Comparison of ENCODE assay signal across 16 cellular contexts in the genomic region with DNA sequence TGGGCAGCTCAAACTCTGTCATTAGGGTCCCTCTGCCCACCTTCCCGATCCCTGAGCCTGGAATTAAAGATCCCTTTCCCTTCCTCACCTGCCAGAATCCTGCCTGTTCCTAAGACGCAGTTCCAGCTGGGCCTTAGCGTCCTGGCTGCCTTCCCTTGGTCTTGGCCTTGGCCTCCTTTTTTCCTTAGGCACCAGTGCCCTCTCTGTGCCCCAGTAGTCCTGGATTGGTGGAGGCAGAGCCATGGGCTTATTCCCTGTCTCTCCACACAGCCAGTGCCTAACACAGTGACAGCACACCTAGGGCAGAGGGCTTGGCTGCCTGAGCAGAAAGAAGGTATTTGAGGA. TPM values are rescaled to one million over a fixed set of nuclear protein-coding genes. Genes with fewer than 3 reads are reported as not detected.
"Had no signal": no experiment of that assay in that cellular context is flagged by ENCODE, and none has a peak within 500 bp of the region (broad histone marks: within the 10 kb centered on the region; RNA-seq: fewer than 3 reads in every experiment).

No MANE protein-coding gene starts in this region.

- H3K36me3 Mint-ChIP-seq: activated naive CD8-positive, alpha-beta T cell had no signal

- H3K36me3 ChIP-seq: cardiac muscle cell, left ventricle myocardium inferior, transverse colon had no signal

- DNase-seq: activated CD4-positive, alpha-beta T cell treated with anti-CD3 and anti-CD28 coated beads for 36 hours; activated CD4-positive, alpha-beta T cell treated with anti-CD3 and anti-CD28 coated beads, Interleukin-2, amount 50 U/mL, for 48 hours; activated gamma-delta T cell; effector memory CD8-positive, alpha-beta T cell; kidney glomerular epithelial cell; left ventricle myocardium inferior; mammary epithelial cell; midbrain; SW 1271; transverse colon had no signal

- H3K9me3 Mint-ChIP-seq: effector memory CD8-positive, alpha-beta T cell; stimulated activated naive CD8-positive, alpha-beta T cell treated with anti-CD3 and anti-CD28 coated beads, Interleukin-15, Interleukin-2, amounts not matched to agents 100 ng/mL and 50 ng/mL, for 24 hours; T-helper 2 cell treated with Interferon-gamma antibody and Interleukin-4, amounts not matched to agents 5 μg/mL and 100 μg/mL, for 36 hours had no signal

- H3K9me3 ChIP-seq: left ventricle myocardium inferior, transverse colon had no signal

- H3K4me3 ChIP-seq: cardiac muscle cell, left ventricle myocardium inferior, transverse colon had no signal

- ATAC-seq: activated CD4-positive, alpha-beta T cell treated with anti-CD3 and anti-CD28 coated beads for 36 hours; effector memory CD8-positive, alpha-beta T cell had no signal

- H3K4me3 Mint-ChIP-seq: activated CD4-positive, alpha-beta T cell treated with anti-CD3 and anti-CD28 coated beads for 36 hours; stimulated activated naive CD8-positive, alpha-beta T cell treated with anti-CD3 and anti-CD28 coated beads, Interleukin-15, Interleukin-2, amounts not matched to agents 100 ng/mL and 50 ng/mL, for 24 hours; T-helper 2 cell treated with Interferon-gamma antibody and Interleukin-4, amounts not matched to agents 5 μg/mL and 100 μg/mL, for 36 hours had no signal

- H3K27ac Mint-ChIP-seq: activated CD4-positive, alpha-beta T cell treated with anti-CD3 and anti-CD28 coated beads for 36 hours; activated naive CD8-positive, alpha-beta T cell; effector memory CD8-positive, alpha-beta T cell; stimulated activated naive CD8-positive, alpha-beta T cell treated with anti-CD3 and anti-CD28 coated beads, Interleukin-15, Interleukin-2, amounts not matched to agents 100 ng/mL and 50 ng/mL, for 24 hours; T-helper 2 cell treated with Interferon-gamma antibody and Interleukin-4, amounts not matched to agents 5 μg/mL and 100 μg/mL, for 36 hours had no signal

- H3K27ac ChIP-seq: cardiac muscle cell, left ventricle myocardium inferior, transverse colon had no signal

RNA-seq across cellular contexts. Expression of a gene that starts 3.5 kb away (rescaled TPM):
- total RNA-seq: activated CD4-positive, alpha-beta T cell treated with anti-CD3 and anti-CD28 coated beads for 36 hours; dermis microvascular lymphatic vessel endothelial cell; fibroblast of villous mesenchyme; mammary epithelial cell; transverse colon had no signal
- polyA plus RNA-seq: mammary epithelial cell had no signal
